In genomic region chr19:53102701-53103140, GRCh38 we compare ENCODE assay signal across 8 cellular contexts. TPM values are rescaled to one million over a fixed set of nuclear protein-coding genes. Genes with fewer than 3 reads are reported as not detected.
DNase-seq lines count a peak whose midpoint lies in the region; ATAC-seq and TF ChIP-seq lines count a peak whose summit lies in the region.

No MANE protein-coding gene starts in this region.

- peak overlapping the region; percentile 83 for H3K9ac ChIP-seq in ES-I3 (ENCODE audit: low read depth, low read length)

- H3K4me3 ChIP-seq in heart right ventricle (peak overlapping the region; percentile 75 to 97 (median 85)), psoas muscle (peak overlapping the region; percentile 93)

- intact Hi-C loops in heart right ventricle (cut with DNase I), result loop anchor here in 4 of 10 donors (2.0 to 5.0 kb wide), 6 partner anchors 26 to 56 kb away; partner anchors contain the start of genes ZNF347 (in 2 of the 4) and ZNF415 (in 1 of the 4)
- intact Hi-C loops in psoas muscle (cut with DNase I), result loop anchor here in 1 of 2 donors (5.0 to 10.0 kb wide), 2 partner anchors 55 to 292 kb away; partner anchors contain the start of genes ZNF347 and ZNF765

- WGBS in heart right ventricle, 2 donors, result 0 to 1% methylated on average over 28 of the region's 28 CpGs
- WGBS in psoas muscle, 3 donors, result 0% methylated on average over 27 to 28 of the region's 28 CpGs

- no peaks in the 10 kb centered on the region for H3K9me3 ChIP-seq in ES-I3 (ENCODE audit: control insufficient read depth, insufficient read depth, low read length)
- no peaks in the 10 kb centered on the region for H3K9me3 ChIP-seq in heart right ventricle
- no peaks in the 10 kb centered on the region for H3K9me3 ChIP-seq in psoas muscle

- peak overlapping the region; percentile 92 for H3K4me3 Mint-ChIP-seq in HFFc6
- H3K4me3 Mint-ChIP-seq in activated naive CD4-positive, alpha-beta T cell treated with anti-CD3 and anti-CD28 coated beads, Interleukin-2, amount 10 ng/mL, durations not matched to agents 7 days and 5 days, result peak overlapping the region; percentile 85

- peaks cover 4% of the 10 kb centered on the region; the same call in 1 of the 2 replicates for H3K9me3 Mint-ChIP-seq in HFFc6
- peaks cover 40% of the 10 kb centered on the region for H3K9me3 Mint-ChIP-seq in activated naive CD4-positive, alpha-beta T cell treated with anti-CD3 and anti-CD28 coated beads, Interleukin-2, amount 10 ng/mL, durations not matched to agents 7 days and 5 days

- no peaks in the 10 kb centered on the region for H3K36me3 ChIP-seq in ES-I3 (ENCODE audit: insufficient read depth, low read length)
- peaks cover 0 to 25% (median 5%) of the 10 kb centered on the region in 9 donors for H3K36me3 ChIP-seq in heart right ventricle
- peaks cover 0 to 15% of the 10 kb centered on the region in 2 donors for H3K36me3 ChIP-seq in psoas muscle (ENCODE audit: insufficient read depth in 1 of 2, low read depth in 1 of 2)

- TF ChIP-seq CTCF in HFFc6 (IDR thresholded peaks at IDR 0.05) (no peak), heart right ventricle (IDR thresholded peaks at IDR 0.05) (no peak), psoas muscle (IDR thresholded peaks at IDR 0.05) (no peak)

- ATAC-seq in heart right ventricle (peak; percentile 22 to 72 (median 42)), psoas muscle (peak; percentile 4 to 54 (median 27)), GM18519 (IDR thresholded peaks at IDR 0.05; ENCODE audit: low FRiP score, unreplicated experiment) (no peak)

- H3K4me1 Mint-ChIP-seq in HFFc6 (ENCODE audit: low read depth), result peaks cover 27% of the 10 kb centered on the region
- H3K4me1 Mint-ChIP-seq in activated naive CD4-positive, alpha-beta T cell treated with anti-CD3 and anti-CD28 coated beads, Interleukin-2, amount 10 ng/mL, durations not matched to agents 7 days and 5 days, result peaks cover 34% of the 10 kb centered on the region

- H3K4me1 ChIP-seq in ES-I3 (ENCODE audit: insufficient read depth, low read length), result peaks cover 7% of the 10 kb centered on the region; the same call in 1 of the 2 replicates
- peaks cover 9 to 51% (median 25%) of the 10 kb centered on the region in 9 donors for H3K4me1 ChIP-seq in heart right ventricle
- H3K4me1 ChIP-seq in psoas muscle, result peaks cover 17% of the 10 kb centered on the region

- peak overlapping the region; percentile 82 for H3K27ac Mint-ChIP-seq in HFFc6
- H3K27ac Mint-ChIP-seq in activated naive CD4-positive, alpha-beta T cell treated with anti-CD3 and anti-CD28 coated beads, Interleukin-2, amount 10 ng/mL, durations not matched to agents 7 days and 5 days, result peak overlapping the region; percentile 93

- H3K36me3 Mint-ChIP-seq in HFFc6 (ENCODE audit: low read depth), result peaks cover 19% of the 10 kb centered on the region
- H3K36me3 Mint-ChIP-seq in activated naive CD4-positive, alpha-beta T cell treated with anti-CD3 and anti-CD28 coated beads, Interleukin-2, amount 10 ng/mL, durations not matched to agents 7 days and 5 days, result peaks cover 41% of the 10 kb centered on the region

- DNase-seq in HFFc6, result peak; percentile 39
- DNase-seq in NOMO-1 treated with DMSO at 0.1 percent for 48 hours (lab: John Stamatoyannopoulos, UW; ENCODE audit: unreplicated experiment), result peak; percentile 11
- peak; percentile 67 for DNase-seq in activated naive CD4-positive, alpha-beta T cell treated with anti-CD3 and anti-CD28 coated beads, Interleukin-2, amount 10 ng/mL, durations not matched to agents 7 days and 5 days
- peak; percentile 36 to 50 for DNase-seq in heart right ventricle
- peak; percentile 39 to 73 for DNase-seq in psoas muscle
- DNase-seq in NCI-H1105 treated with DMSO at 0.1 percent for 48 hours (lab: John Stamatoyannopoulos, UW), result no peak

- peak overlapping the region; percentile 84 to 98 (median 94) for H3K27ac ChIP-seq in heart right ventricle
- H3K27ac ChIP-seq in psoas muscle, result peak overlapping the region; percentile 91

- no peaks in the 10 kb centered on the region for H3K27me3 ChIP-seq in heart right ventricle
- H3K27me3 ChIP-seq in psoas muscle (ENCODE audit: insufficient read depth in 3 of 3, low read length in 2 of 3), result no peaks in the 10 kb centered on the region

- CTCF ChIA-PET in activated naive CD4-positive, alpha-beta T cell treated with anti-CD3 and anti-CD28 coated beads, Interleukin-2, amount 10 ng/mL, durations not matched to agents 7 days and 5 days (lab: Charles Lee), result no interaction called here

- peaks cover 4% of the 10 kb centered on the region; the same call in 1 of the 2 replicates for H3K27me3 Mint-ChIP-seq in HFFc6 (ENCODE audit: insufficient read depth)
- no peaks in the 10 kb centered on the region for H3K27me3 Mint-ChIP-seq in activated naive CD4-positive, alpha-beta T cell treated with anti-CD3 and anti-CD28 coated beads, Interleukin-2, amount 10 ng/mL, durations not matched to agents 7 days and 5 days

RNA-seq across cellular contexts. Expression of gene ZNF160, which starts 0.5 kb away (rescaled TPM):
- total RNA-seq in HFFc6 (2021; fragmentation: NEBNext Ultra II Directional; extraction: Animal tissue kit (Norgen Biotek cat#: 25700)), result 10 to 100 TPM; 13.5 to 17.3 (median 16.2) TPM
- total RNA-seq in heart right ventricle (10 to 100 TPM in 9 of 10 donors, 1 to 10 TPM in 1; 9.8 to 22.9 (median 18.5) TPM), psoas muscle (10 to 100 TPM in 2 of 4 donors, 1 to 10 TPM in 2; 7.5 to 12.4 (median 10.4) TPM)
- polyA plus RNA-seq in heart right ventricle (10 to 100 TPM in 1 of 2 donors, 1 to 10 TPM in 1; 9.1 to 25.9 TPM), psoas muscle (10 to 100 TPM in 1 of 3 donors, 1 to 10 TPM in 2; 4.9 to 12.9 (median 6.9) TPM)

RNA-seq across cellular contexts. Expression of gene ZNF415, which starts 30.0 kb away (rescaled TPM):
- 1 to 10 TPM; 3.2 to 4.6 (median 4.0) TPM for total RNA-seq in HFFc6 (2021; fragmentation: NEBNext Ultra II Directional; extraction: Animal tissue kit (Norgen Biotek cat#: 25700))
- total RNA-seq in heart right ventricle (10 to 100 TPM; 18.7 to 32.5 (median 22.8) TPM), psoas muscle (1 to 10 TPM; 3.9 to 9.2 (median 6.3) TPM)
- polyA plus RNA-seq in heart right ventricle (10 to 100 TPM in 1 of 2 donors, 1 to 10 TPM in 1; 9.5 to 19.8 TPM), psoas muscle (1 to 10 TPM; 3.9 to 7.8 (median 7.7) TPM)

RNA-seq across cellular contexts. Expression of gene ZNF347, which starts 56.1 kb away (rescaled TPM):
- total RNA-seq in HFFc6 (2021; fragmentation: NEBNext Ultra II Directional; extraction: Animal tissue kit (Norgen Biotek cat#: 25700)), result 1 to 10 TPM; 3.5 to 5.4 (median 4.4) TPM
- total RNA-seq in heart right ventricle (10 to 100 TPM in 2 of 10 donors, 1 to 10 TPM in 8; 5.4 to 11.3 (median 7.2) TPM), psoas muscle (1 to 10 TPM; 3.8 to 6.8 (median 5.4) TPM)
- polyA plus RNA-seq in heart right ventricle (1 to 10 TPM; 2.0 to 3.2 TPM), psoas muscle (1 to 10 TPM; 2.6 to 6.2 (median 3.4) TPM)

RNA-seq across cellular contexts. Expression of gene ERVV-2, which starts 58.2 kb away (rescaled TPM):
- total RNA-seq in HFFc6 (2021; fragmentation: NEBNext Ultra II Directional; extraction: Animal tissue kit (Norgen Biotek cat#: 25700)), result not detected
- total RNA-seq in heart right ventricle (not detected), psoas muscle (not detected)
- polyA plus RNA-seq in heart right ventricle (not detected), psoas muscle (not detected)
